ENCODE assay signal across 11 cellular contexts in the genomic region with DNA sequence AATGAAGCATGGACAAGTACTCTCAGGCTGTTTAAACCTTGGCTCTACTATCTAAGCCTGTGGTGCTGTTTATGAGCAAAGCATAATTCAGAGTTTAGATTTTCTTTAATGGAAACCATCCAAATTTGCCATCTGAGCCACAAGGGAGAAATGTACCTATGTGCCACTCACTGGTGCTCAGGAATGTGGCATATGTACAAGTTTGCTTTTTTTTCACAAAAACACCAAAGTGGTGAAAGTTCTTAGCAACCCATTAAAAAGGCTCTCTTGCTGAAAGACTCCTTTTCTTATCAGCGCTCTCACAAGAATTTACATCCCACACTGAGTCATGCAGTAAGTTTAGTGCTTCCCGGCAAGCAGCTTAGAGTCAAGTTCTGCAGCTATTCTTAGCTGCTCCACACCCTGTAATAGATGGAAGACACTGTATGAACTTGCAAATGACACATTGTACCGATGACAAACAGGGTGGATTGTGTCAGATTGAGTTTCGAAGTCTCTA. TPM values are rescaled to one million over a fixed set of nuclear protein-coding genes. Genes with fewer than 3 reads are reported as not detected.
DNase-seq lines count a peak whose midpoint lies in the region; ATAC-seq and TF ChIP-seq lines count a peak whose summit lies in the region.
"Had no signal": no experiment of that assay in that cellular context is flagged by ENCODE, and none has a peak within 500 bp of the region (broad histone marks: within the 10 kb centered on the region; RNA-seq: fewer than 3 reads in every experiment).

No MANE protein-coding gene starts in this region.

- DNase-seq in ELF-1 (ENCODE audit: low read depth, low spot score), result peak; percentile 62
- peak; percentile 76 for DNase-seq in RPMI7951 (ENCODE audit: low read depth)
- peak; percentile 83 for DNase-seq in foreskin melanocyte
- peak; percentile 38 to 57 for DNase-seq in psoas muscle
- no peak for DNase-seq in activated T-cell treated with anti-CD3 and anti-CD28 coated beads, Interleukin-2, amount 50 U/mL, for 4 hours
- no peak for DNase-seq in nephron progenitor cell
- no peak for DNase-seq in activated CD4-positive, alpha-beta T cell treated with anti-CD3 and anti-CD28 coated beads, Interleukin-2, amount 50 U/mL, for 48 hours
- DNase-seq: Karpas-422; stimulated activated naive CD8-positive, alpha-beta T cell treated with anti-CD3 and anti-CD28 coated beads, Interleukin-15, Interleukin-2, amounts not matched to agents 100 U/mL and 50 U/mL, for 24 hours had no signal

- H3K36me3 Mint-ChIP-seq in activated T-cell treated with anti-CD3 and anti-CD28 coated beads, Interleukin-2, amount 50 U/mL, for 4 hours (ENCODE audit: insufficient read depth), result no peaks in the 10 kb centered on the region
- no peaks in the 10 kb centered on the region for H3K36me3 Mint-ChIP-seq in nephron progenitor cell (ENCODE audit: low read depth)

- no peaks in the 10 kb centered on the region for H3K27me3 ChIP-seq in psoas muscle (ENCODE audit: insufficient read depth in 3 of 3, low read length in 2 of 3)

- no peak for TF ChIP-seq CTCF in psoas muscle (IDR thresholded peaks at IDR 0.05)
- TF ChIP-seq CTCF in nephron progenitor cell (IDR thresholded peaks at IDR 0.05), result no peak

- H3K27me3 Mint-ChIP-seq in activated T-cell treated with anti-CD3 and anti-CD28 coated beads, Interleukin-2, amount 50 U/mL, for 4 hours (ENCODE audit: low read depth), result no peaks in the 10 kb centered on the region
- H3K27me3 Mint-ChIP-seq in nephron progenitor cell (ENCODE audit: low read depth, poor library complexity), result no peaks in the 10 kb centered on the region

- no peak overlapping the region for H3K4me3 Mint-ChIP-seq in activated T-cell treated with anti-CD3 and anti-CD28 coated beads, Interleukin-2, amount 50 U/mL, for 4 hours
- H3K4me3 Mint-ChIP-seq in nephron progenitor cell, result no peak overlapping the region

- 12 to 19% (median 17%) methylated on average over 4 of the region's 4 CpGs for WGBS in psoas muscle, 3 donors

- no peaks in the 10 kb centered on the region for H3K9me3 ChIP-seq in psoas muscle

- peak; percentile 92 to 99 (median 97) for ATAC-seq in psoas muscle
- ATAC-seq in activated T-cell treated with anti-CD3 and anti-CD28 coated beads, Interleukin-2, amount 50 U/mL, for 4 hours, result no peak
- no peak for ATAC-seq in GM18519 (IDR thresholded peaks at IDR 0.05; ENCODE audit: low FRiP score, unreplicated experiment)
- ATAC-seq: stimulated activated naive CD8-positive, alpha-beta T cell treated with anti-CD3 and anti-CD28 coated beads, Interleukin-15, Interleukin-2, amounts not matched to agents 100 U/mL and 50 U/mL, for 24 hours had no signal

- H3K36me3 ChIP-seq in psoas muscle (ENCODE audit: insufficient read depth in 1 of 2, low read depth in 1 of 2), result no peaks in the 10 kb centered on the region

- H3K27ac Mint-ChIP-seq in nephron progenitor cell, result no peak overlapping the region

- no peaks in the 10 kb centered on the region for H3K9me3 Mint-ChIP-seq in activated T-cell treated with anti-CD3 and anti-CD28 coated beads, Interleukin-2, amount 50 U/mL, for 4 hours
- no peaks in the 10 kb centered on the region for H3K9me3 Mint-ChIP-seq in nephron progenitor cell

- H3K4me1 Mint-ChIP-seq in activated T-cell treated with anti-CD3 and anti-CD28 coated beads, Interleukin-2, amount 50 U/mL, for 4 hours (ENCODE audit: low read depth), result no peaks in the 10 kb centered on the region
- H3K4me1 Mint-ChIP-seq in nephron progenitor cell, result peaks cover 9% of the 10 kb centered on the region

- intact Hi-C loops in psoas muscle (cut with DNase I), result no loop called here

- peak overlapping the region; percentile 86 for H3K27ac ChIP-seq in psoas muscle

- peak overlapping the region; percentile 58 for H3K4me3 ChIP-seq in psoas muscle

- peaks cover 87% of the 10 kb centered on the region for H3K4me1 ChIP-seq in psoas muscle

RNA-seq across cellular contexts. Expression of a gene that starts 57.3 kb away (rescaled TPM):
- not detected in 2 replicates for total RNA-seq in RPMI7951 (2014; rRNA removed; shearing (Covaris generic))
- total RNA-seq in psoas muscle, result 100 to 1,000 TPM; 140 to 365 (median 171) TPM
- polyA plus RNA-seq in psoas muscle, result 100 to 1,000 TPM in 2 of 3 donors, 10 to 100 TPM in 1; 51.5 to 163 (median 119) TPM
- total RNA-seq in activated T-cell treated with anti-CD3 and anti-CD28 coated beads, Interleukin-2, amount 50 U/mL, for 4 hours, result not detected
- total RNA-seq: activated CD8-positive, alpha-beta memory T cell treated with anti-CD3 and anti-CD28 coated beads for 36 hours had no signal

Comparison
In these comparisons a context has a peak if more than half of its experiments do, and no peak if none do; other contexts are left out.
1. DNase-seq: peak in ELF-1 (single experiment), RPMI7951 (single experiment), foreskin melanocyte (single experiment) and psoas muscle (2 of 2); none in activated T-cell treated with anti-CD3 and anti-CD28 coated beads, Interleukin-2, amount 50 U/mL, for 4 hours (single experiment), nephron progenitor cell (single experiment) and activated CD4-positive, alpha-beta T cell treated with anti-CD3 and anti-CD28 coated beads, Interleukin-2, amount 50 U/mL, for 48 hours (0 of 2).
2. ATAC-seq: peak in psoas muscle (4 of 4); none in activated T-cell treated with anti-CD3 and anti-CD28 coated beads, Interleukin-2, amount 50 U/mL, for 4 hours (0 of 2) and GM18519 (single experiment).
3. RNA of a gene that starts 57.3 kb away (total RNA-seq): 140 to 365 TPM in psoas muscle; not detected in activated T-cell treated with anti-CD3 and anti-CD28 coated beads, Interleukin-2, amount 50 U/mL, for 4 hours and not detected in RPMI7951; every median in the first group is over 100 times any median in the second.